In genomic region chr11:45333506-45333971, GRCh38 we compare ENCODE assay signal across 10 cellular contexts. TPM values are rescaled to one million over a fixed set of nuclear protein-coding genes. Genes with fewer than 3 reads are reported as not detected.
DNase-seq lines count a peak whose midpoint lies in the region; TF ChIP-seq lines count a peak whose summit lies in the region.
"Had no signal": no experiment of that assay in that cellular context is flagged by ENCODE, and none has a peak within 500 bp of the region (broad histone marks: within the 10 kb centered on the region; RNA-seq: fewer than 3 reads in every experiment).

No MANE protein-coding gene starts in this region.

- H3K4me2 ChIP-seq in parathyroid adenoma (ENCODE audit: low read length), result no peak overlapping the region

- peaks cover 4% of the 10 kb centered on the region for H3K27me3 Mint-ChIP-seq in activated CD4-positive, alpha-beta T cell treated with anti-CD3 and anti-CD28 coated beads, Interleukin-2, amount 10 ng/mL, durations not matched to agents 24 days and 14 days

- no peaks in the 10 kb centered on the region for H3K36me3 ChIP-seq in esophagus squamous epithelium
- no peaks in the 10 kb centered on the region for H3K36me3 ChIP-seq in parathyroid adenoma (ENCODE audit: control insufficient read depth, insufficient read depth, low read length)
- H3K36me3 ChIP-seq: HAP-1 had no signal

- no peaks in the 10 kb centered on the region for H3K4me1 Mint-ChIP-seq in activated CD4-positive, alpha-beta T cell treated with anti-CD3 and anti-CD28 coated beads, Interleukin-2, amount 10 ng/mL, durations not matched to agents 24 days and 14 days

- H3K36me3 Mint-ChIP-seq in activated CD4-positive, alpha-beta T cell treated with anti-CD3 and anti-CD28 coated beads, Interleukin-2, amount 10 ng/mL, durations not matched to agents 24 days and 14 days (ENCODE audit: low read depth), result no peaks in the 10 kb centered on the region

- H3K79me2 ChIP-seq in parathyroid adenoma, result no peaks in the 10 kb centered on the region

- H3K27me3 ChIP-seq in esophagus squamous epithelium (peaks cover 0 to 9% (median 0%) of the 10 kb centered on the region in 4 donors), parathyroid adenoma (ENCODE audit: control insufficient read depth, insufficient read depth, low read length) (no peaks in the 10 kb centered on the region)

- H3K9me3 Mint-ChIP-seq in activated CD4-positive, alpha-beta T cell treated with anti-CD3 and anti-CD28 coated beads, Interleukin-2, amount 10 ng/mL, durations not matched to agents 24 days and 14 days, result no peaks in the 10 kb centered on the region
- H3K9me3 Mint-ChIP-seq: neural crest cell had no signal

- H3K4me1 ChIP-seq in esophagus squamous epithelium (peaks cover 0 to 12% (median 0%) of the 10 kb centered on the region in 3 donors), parathyroid adenoma (no peaks in the 10 kb centered on the region)
- H3K4me1 ChIP-seq: HAP-1 had no signal

- H3K27ac ChIP-seq in esophagus squamous epithelium, result peak overlapping the region in 3 of 4 donors; percentile 7 to 55 (median 42)
- H3K27ac ChIP-seq in parathyroid adenoma, result peak overlapping the region; percentile 15

- no peak overlapping the region for H3K9ac ChIP-seq in parathyroid adenoma

- 44 to 55% methylated on average over 8 of the region's 8 CpGs for WGBS in esophagus squamous epithelium, 2 donors

- H3K9me3 ChIP-seq in esophagus squamous epithelium (no peaks in the 10 kb centered on the region), parathyroid adenoma (ENCODE audit: control insufficient read depth, low read length) (no peaks in the 10 kb centered on the region)
- H3K9me3 ChIP-seq: HAP-1 had no signal

- in situ Hi-C loops in G401 (cut with HindIII; ENCODE audit: low sequenced_read_pairs), result loop anchor here (25.0 kb wide), 1 partner anchor 221 kb away; no protein-coding TSS in a partner anchor

- DNase-seq in G401 (ENCODE audit: low spot score) (peak; percentile 12), NCI-H748 (lab: John Stamatoyannopoulos, UW; ENCODE audit: unreplicated experiment) (peak; percentile 76), esophagus squamous epithelium (lab: John Stamatoyannopoulos, UW) (no peak), NCI-H2171 treated with DMSO at 0.1 percent for 48 hours (lab: John Stamatoyannopoulos, UW) (no peak), NCI-H2081 treated with DMSO at 0.1 percent for 48 hours (lab: John Stamatoyannopoulos, UW) (no peak)
- DNase-seq in activated CD4-positive, alpha-beta T cell treated with anti-CD3 and anti-CD28 coated beads, Interleukin-2, amount 10 ng/mL, durations not matched to agents 24 days and 14 days, result no peak
- DNase-seq in stimulated activated naive CD4-positive, alpha-beta T cell treated with Interleukin-2 at 50 U/mL for 16 hours (lab: John Stamatoyannopoulos, UW), result no peak

- no peak overlapping the region for H3K4me3 Mint-ChIP-seq in activated CD4-positive, alpha-beta T cell treated with anti-CD3 and anti-CD28 coated beads, Interleukin-2, amount 10 ng/mL, durations not matched to agents 24 days and 14 days
- H3K4me3 Mint-ChIP-seq: neural crest cell had no signal

- TF ChIP-seq POLR2A in esophagus squamous epithelium (IDR thresholded peaks at IDR 0.05), result no peak

- H2AFZ ChIP-seq in parathyroid adenoma, result no peak overlapping the region

- no peak overlapping the region for H3K27ac Mint-ChIP-seq in activated CD4-positive, alpha-beta T cell treated with anti-CD3 and anti-CD28 coated beads, Interleukin-2, amount 10 ng/mL, durations not matched to agents 24 days and 14 days

- no peak for TF ChIP-seq CTCF in esophagus squamous epithelium (IDR thresholded peaks at IDR 0.05)
- no peak for TF ChIP-seq CTCF in parathyroid adenoma (IDR thresholded peaks at IDR 0.05)

- H3K4me3 ChIP-seq in esophagus squamous epithelium (peak overlapping the region in 1 of 4 donors; percentile 8), parathyroid adenoma (ENCODE audit: low read depth, low read length) (no peak overlapping the region)
- H3K4me3 ChIP-seq: HAP-1 had no signal

- intact Hi-C loops in esophagus squamous epithelium (cut with DNase I), result loop anchor here (5.0 to 10.0 kb wide), 2 partner anchors 221 to 399 kb away; no protein-coding TSS in a partner anchor
- intact Hi-C loops in activated CD4-positive, alpha-beta T cell treated with anti-CD3 and anti-CD28 coated beads, Interleukin-2, amount 10 ng/mL, durations not matched to agents 24 days and 14 days (cut with micrococcal nuclease), result loop anchor here (5.0 to 10.0 kb wide), 2 partner anchors 79 to 396 kb away; no protein-coding TSS in a partner anchor

RNA-seq across cellular contexts. Expression of gene SYT13, which starts 47.4 kb away (rescaled TPM):
- not detected in 2 replicates for total RNA-seq in G401 (2014; rRNA removed; shearing (Covaris generic))
- total RNA-seq in esophagus squamous epithelium, result under 1 TPM in 2 of 4 donors, not detected in 2; 0.04 to 0.15 TPM
- not detected in 2 replicates for total RNA-seq in activated CD4-positive, alpha-beta T cell treated with anti-CD3 and anti-CD28 coated beads, Interleukin-2, amount 10 ng/mL, durations not matched to agents 24 days and 14 days

Comparison
In these comparisons a context has a peak if more than half of its experiments do, and no peak if none do; other contexts are left out.
1. DNase-seq: peak in G401 (single experiment) and NCI-H748 (single experiment); none in esophagus squamous epithelium (single experiment), NCI-H2171 treated with DMSO at 0.1 percent for 48 hours (single experiment), NCI-H2081 treated with DMSO at 0.1 percent for 48 hours (single experiment), activated CD4-positive, alpha-beta T cell treated with anti-CD3 and anti-CD28 coated beads, Interleukin-2, amount 10 ng/mL, durations not matched to agents 24 days and 14 days (single experiment) and stimulated activated naive CD4-positive, alpha-beta T cell treated with Interleukin-2 at 50 U/mL for 16 hours (single experiment).